ENCODE assay signal across 27 cellular contexts in genomic region chr3:94099311-94099710, GRCh38.
"Had no signal": no experiment of that assay in that cellular context is flagged by ENCODE, and none has a peak within 500 bp of the region (broad histone marks: within the 10 kb centered on the region; RNA-seq: fewer than 3 reads in every experiment).

No MANE protein-coding gene starts in this region.

- H3K27ac Mint-ChIP-seq: activated B cell treated with CpG ODN at 0.5 μM for 24 hours; activated CD4-positive, alpha-beta memory T cell treated with anti-CD3 and anti-CD28 coated beads, Interleukin-2, amount 10 ng/mL, durations not matched to agents 7 days and 5 days; activated naive CD4-positive, alpha-beta T cell treated with anti-CD3 and anti-CD28 coated beads, Interleukin-2, amount 50 U/mL, for 72 hours; activated naive CD8-positive, alpha-beta T cell treated with anti-CD3 and anti-CD28 coated beads, Interleukin-2, amount 50 U/mL, for 24 hours; activated T-helper 1 cell treated with anti-CD3 and anti-CD28 coated beads, Interleukin-12 subunit alpha, Interleukin-12 subunit beta, Interleukin-2, Interleukin-4 antibody, amounts not matched to agents 30 ng/mL and 10 ng/mL and 1 ng/mL, durations not matched to agents 14 hours and 24 hours and 36 hours; IgD-negative memory B cell; T-helper 1 cell treated with Interleukin-12 subunit alpha and Interleukin-12 subunit beta and Interleukin-4 antibody, amounts not matched to agents 30 μg/mL and 1 μg/mL, for 36 hours had no signal

- ATAC-seq: activated naive CD4-positive, alpha-beta T cell treated with anti-CD3 and anti-CD28 coated beads, Interleukin-2, amount 50 U/mL, for 72 hours; activated naive CD8-positive, alpha-beta T cell treated with anti-CD3 and anti-CD28 coated beads, Interleukin-2, amount 50 U/mL, for 24 hours had no signal

- H3K9me3 Mint-ChIP-seq: activated B cell treated with CpG ODN at 0.5 μM for 24 hours; activated CD4-positive, alpha-beta memory T cell treated with anti-CD3 and anti-CD28 coated beads, Interleukin-2, amount 10 ng/mL, durations not matched to agents 7 days and 5 days; activated naive CD4-positive, alpha-beta T cell treated with anti-CD3 and anti-CD28 coated beads, Interleukin-2, amount 50 U/mL, for 72 hours; activated naive CD8-positive, alpha-beta T cell treated with anti-CD3 and anti-CD28 coated beads, Interleukin-2, amount 50 U/mL, for 24 hours; activated T-helper 1 cell treated with anti-CD3 and anti-CD28 coated beads, Interleukin-12 subunit alpha, Interleukin-12 subunit beta, Interleukin-2, Interleukin-4 antibody, amounts not matched to agents 30 ng/mL and 10 ng/mL and 1 ng/mL, durations not matched to agents 14 hours and 24 hours and 36 hours; brain; IgD-negative memory B cell; T-helper 1 cell treated with Interleukin-12 subunit alpha and Interleukin-12 subunit beta and Interleukin-4 antibody, amounts not matched to agents 30 μg/mL and 1 μg/mL, for 36 hours had no signal

- H3K4me1 Mint-ChIP-seq: activated B cell treated with CpG ODN at 0.5 μM for 24 hours, brain had no signal

- H3K27me3 ChIP-seq: cardiac muscle cell, Peyer's patch, SJCRH30 had no signal

- H3K27ac ChIP-seq: cardiac muscle cell, Peyer's patch, RWPE1, SJCRH30 had no signal

- H3K4me1 ChIP-seq: Peyer's patch, SJCRH30 had no signal

- DNase-seq: activated B cell treated with CpG ODN at 0.5 μM for 24 hours; activated CD4-positive, alpha-beta memory T cell treated with anti-CD3 and anti-CD28 coated beads, Interleukin-2, amount 10 ng/mL, durations not matched to agents 7 days and 5 days; activated CD4-positive, alpha-beta T cell treated with anti-CD3 and anti-CD28 coated beads for 1 hour; activated CD4-positive, alpha-beta T cell treated with anti-CD3 and anti-CD28 coated beads, Interleukin-2, amount 50 U/mL, for 1 hour; activated CD8-positive, alpha-beta memory T cell treated with anti-CD3 and anti-CD28 coated beads, Interleukin-2, amount 50 U/mL, for 4 hours; activated effector memory CD4-positive, alpha-beta T cell treated with anti-CD3 and anti-CD28 coated beads, Interleukin-2, amount 50 U/mL, for 16 hours; activated naive CD4-positive, alpha-beta T cell treated with Interleukin-2 at 50 U/mL for 16 hours; activated naive CD8-positive, alpha-beta T cell treated with anti-CD3 and anti-CD28 coated beads, Interleukin-2, amount 50 U/mL, for 24 hours; amygdala; KG1; NCI-H1092; NCI-H1930; NCI-H2171; NCI-H226; NCI-H526; NCI-H82; Peyer's patch; Right ventricle myocardium superior; SJCRH30; T1000 had no signal

- H3K27me3 Mint-ChIP-seq: activated B cell treated with CpG ODN at 0.5 μM for 24 hours; activated CD4-positive, alpha-beta memory T cell treated with anti-CD3 and anti-CD28 coated beads, Interleukin-2, amount 10 ng/mL, durations not matched to agents 7 days and 5 days; activated naive CD8-positive, alpha-beta T cell treated with anti-CD3 and anti-CD28 coated beads, Interleukin-2, amount 50 U/mL, for 24 hours; brain; IgD-negative memory B cell had no signal

- H3K9me3 ChIP-seq: Peyer's patch, SJCRH30 had no signal

- H3K4me3 Mint-ChIP-seq: activated B cell treated with CpG ODN at 0.5 μM for 24 hours; activated CD4-positive, alpha-beta memory T cell treated with anti-CD3 and anti-CD28 coated beads, Interleukin-2, amount 10 ng/mL, durations not matched to agents 7 days and 5 days; activated naive CD8-positive, alpha-beta T cell treated with anti-CD3 and anti-CD28 coated beads, Interleukin-2, amount 50 U/mL, for 24 hours; activated T-helper 1 cell treated with anti-CD3 and anti-CD28 coated beads, Interleukin-12 subunit alpha, Interleukin-12 subunit beta, Interleukin-2, Interleukin-4 antibody, amounts not matched to agents 30 ng/mL and 10 ng/mL and 1 ng/mL, durations not matched to agents 14 hours and 24 hours and 36 hours; brain; IgD-negative memory B cell; T-helper 1 cell treated with Interleukin-12 subunit alpha and Interleukin-12 subunit beta and Interleukin-4 antibody, amounts not matched to agents 30 μg/mL and 1 μg/mL, for 36 hours had no signal

- H3K4me3 ChIP-seq: cardiac muscle cell, Peyer's patch, SJCRH30 had no signal
